In genomic region chr12:76176935-76177334, GRCh38 we compare ENCODE assay signal across 16 cellular contexts.
"Had no signal": no experiment of that assay in that cellular context is flagged by ENCODE, and none has a peak within 500 bp of the region (broad histone marks: within the 10 kb centered on the region; RNA-seq: fewer than 3 reads in every experiment).

No MANE protein-coding gene starts in this region.

- DNase-seq: activated CD4-positive, alpha-beta T cell treated with anti-CD3 and anti-CD28 coated beads for 1 hour; activated naive CD8-positive, alpha-beta T cell treated with anti-CD3 and anti-CD28 coated beads for 36 hours; amniotic stem cell; effector CD8-positive, alpha-beta T cell; foreskin keratinocyte; hypothalamus; kidney; left ventricle myocardium inferior; T-helper 2 cell; uterus; WERI-Rb-1 had no signal

- ATAC-seq: esophagus mucosa, foreskin keratinocyte had no signal

- H3K9me3 ChIP-seq: left ventricle myocardium inferior, prostate gland, right atrium auricular region, tibial nerve, uterus had no signal

- H3K4me3 ChIP-seq: cardiac muscle cell, left ventricle myocardium inferior, prostate gland, right atrium auricular region, tibial nerve, uterus had no signal

- H3K4me1 ChIP-seq: foreskin keratinocyte, left ventricle myocardium inferior, prostate gland, tibial nerve, uterus had no signal

- H3K27ac ChIP-seq: cardiac muscle cell, foreskin keratinocyte, left ventricle myocardium inferior, prostate gland, right atrium auricular region, tibial nerve, uterus, WERI-Rb-1 had no signal

- H3K27me3 ChIP-seq: cardiac muscle cell, foreskin keratinocyte, right atrium auricular region, tibial nerve, uterus had no signal

- H3K36me3 ChIP-seq: cardiac muscle cell, left ventricle myocardium inferior, prostate gland, right atrium auricular region, tibial nerve, uterus, WERI-Rb-1 had no signal
